Comparison of ENCODE assay signal across 1 cellular context in the genomic region with DNA sequence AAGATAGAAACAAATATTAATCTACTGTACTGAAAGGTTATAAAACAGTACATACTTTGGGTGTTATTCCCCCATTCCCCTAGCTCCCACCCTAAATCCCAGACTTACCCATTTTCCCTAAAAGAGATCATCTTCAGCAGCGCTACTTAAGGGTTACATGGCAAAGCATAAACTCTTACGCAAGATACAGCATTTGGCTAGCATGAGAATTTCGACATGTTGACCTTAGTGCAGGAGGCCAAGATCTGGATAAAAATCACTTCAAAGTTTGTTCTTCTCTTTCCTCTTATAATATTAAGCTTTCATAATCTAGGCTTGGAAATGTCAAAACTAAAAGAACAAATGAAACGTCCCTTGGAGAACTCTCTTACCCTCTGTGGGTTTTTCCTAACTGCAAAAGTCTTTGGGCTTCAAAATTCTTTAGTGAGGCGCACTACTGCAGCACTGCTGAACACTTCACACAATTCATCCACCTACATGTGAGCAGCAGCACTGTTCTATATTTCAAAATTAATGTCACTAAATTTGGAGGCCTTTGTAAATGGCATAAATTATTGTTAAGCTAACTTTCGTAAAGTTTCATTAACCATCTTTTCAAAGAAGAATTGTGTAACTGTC.
A peak's percentile ranks its signal among the peaks of the same experiment; 100 is the strongest.
TF ChIP-seq lines count a peak whose summit lies in the region.

No MANE protein-coding gene starts in this region.

TF ChIP-seq in HepG2, 621 proteins besides CTCF, POLR2A, EP300 and RAD21 (continued from another document and continues in another):
- TF ChIP-seq, protein P1, sequence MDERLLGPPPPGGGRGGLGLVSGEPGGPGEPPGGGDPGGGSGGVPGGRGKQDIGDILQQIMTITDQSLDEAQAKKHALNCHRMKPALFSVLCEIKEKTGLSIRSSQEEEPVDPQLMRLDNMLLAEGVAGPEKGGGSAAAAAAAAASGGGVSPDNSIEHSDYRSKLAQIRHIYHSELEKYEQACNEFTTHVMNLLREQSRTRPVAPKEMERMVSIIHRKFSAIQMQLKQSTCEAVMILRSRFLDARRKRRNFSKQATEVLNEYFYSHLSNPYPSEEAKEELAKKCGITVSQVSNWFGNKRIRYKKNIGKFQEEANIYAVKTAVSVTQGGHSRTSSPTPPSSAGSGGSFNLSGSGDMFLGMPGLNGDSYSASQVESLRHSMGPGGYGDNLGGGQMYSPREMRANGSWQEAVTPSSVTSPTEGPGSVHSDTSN (CRISPR knock-in tag; IDR thresholded peaks at IDR 0.05), result no peak
- TF ChIP-seq MNT (IDR thresholded peaks at IDR 0.05) (no peak), ZNF839 (CRISPR knock-in tag; IDR thresholded peaks at IDR 0.05; ENCODE audit: borderline replicate concordance) (no peak), ZSCAN12 (CRISPR knock-in tag; IDR thresholded peaks at IDR 0.05) (no peak), SKI (IDR thresholded peaks at IDR 0.05; ENCODE audit: partially characterized antibody) (no peak), HMGA1 (CRISPR knock-in tag; conservative IDR thresholded peaks at IDR 0.05) (no peak), MIER3 (CRISPR knock-in tag; IDR thresholded peaks at IDR 0.05; ENCODE audit: borderline replicate concordance) (no peak), RARG (CRISPR knock-in tag; IDR thresholded peaks at IDR 0.05; ENCODE audit: low read depth) (no peak), IKZF4 (CRISPR knock-in tag; IDR thresholded peaks at IDR 0.05; ENCODE audit: borderline replicate concordance, low read depth, not compliant biosample characterization) (no peak), ZNF468 (CRISPR knock-in tag; IDR thresholded peaks at IDR 0.05) (no peak), HOXA9 (CRISPR knock-in tag; IDR thresholded peaks at IDR 0.05; ENCODE audit: borderline replicate concordance) (no peak), ZNF614 (CRISPR knock-in tag; IDR thresholded peaks at IDR 0.05; ENCODE audit: borderline replicate concordance) (no peak), PHB2 (IDR thresholded peaks at IDR 0.05; ENCODE audit: partially characterized antibody) (no peak), ZNF3 (CRISPR knock-in tag; IDR thresholded peaks at IDR 0.05) (no peak), ZNF549 (CRISPR knock-in tag; IDR thresholded peaks at IDR 0.05) (no peak), ETS1 (CRISPR knock-in tag; IDR thresholded peaks at IDR 0.05) (no peak), ZNF460 (CRISPR knock-in tag; IDR thresholded peaks at IDR 0.05; ENCODE audit: borderline replicate concordance) (no peak), MAFF (IDR thresholded peaks at IDR 0.05; ENCODE audit: low read depth, low read length) (no peak), DR1 (CRISPR knock-in tag; IDR thresholded peaks at IDR 0.05) (no peak), ARNT2 (CRISPR knock-in tag; IDR thresholded peaks at IDR 0.05; ENCODE audit: low read depth) (no peak), MZF1 (CRISPR knock-in tag; IDR thresholded peaks at IDR 0.05; ENCODE audit: borderline replicate concordance) (no peak), PBX3 (CRISPR knock-in tag; IDR thresholded peaks at IDR 0.05; ENCODE audit: borderline replicate concordance) (no peak), NFKB2 (CRISPR knock-in tag; IDR thresholded peaks at IDR 0.05; ENCODE audit: borderline replicate concordance) (no peak), NR2F2 (IDR thresholded peaks at IDR 0.05; ENCODE audit: borderline replicate concordance, low read depth) (peak; percentile 82), JARID2 (CRISPR knock-in tag; IDR thresholded peaks at IDR 0.05; ENCODE audit: insufficient replicate concordance) (no peak), LCORL (IDR thresholded peaks at IDR 0.05) (no peak), LCORL (CRISPR knock-in tag; IDR thresholded peaks at IDR 0.05) (peak; percentile 76), ZNF567 (CRISPR knock-in tag; IDR thresholded peaks at IDR 0.05; ENCODE audit: borderline replicate concordance) (no peak), SIN3A (IDR thresholded peaks at IDR 0.05; ENCODE audit: borderline replicate concordance, low read depth, low read length) (no peak), ZFP1 (CRISPR knock-in tag; IDR thresholded peaks at IDR 0.05) (0 out of 2 replicates have a peak, but pooled peaks have one; percentile 13), FOXJ3 (CRISPR knock-in tag; IDR thresholded peaks at IDR 0.05; ENCODE audit: borderline replicate concordance) (peak; percentile 79; the same call in 1 of the 2 replicates), TGIF2 (CRISPR knock-in tag; IDR thresholded peaks at IDR 0.05) (peak; percentile 50; the same call in 1 of the 2 replicates), XBP1 (CRISPR knock-in tag; IDR thresholded peaks at IDR 0.05) (no peak), ZNF83 (CRISPR knock-in tag; IDR thresholded peaks at IDR 0.05; ENCODE audit: borderline replicate concordance) (no peak), ZNF367 (CRISPR knock-in tag; IDR thresholded peaks at IDR 0.05; ENCODE audit: borderline replicate concordance) (no peak), POGZ (CRISPR knock-in tag; IDR thresholded peaks at IDR 0.05) (peak; percentile 2; the same call in 1 of the 2 replicates), ZNF331 (CRISPR knock-in tag; IDR thresholded peaks at IDR 0.05) (peak; percentile 61; the same call in 1 of the 2 replicates), TCF7 (IDR thresholded peaks at IDR 0.05; ENCODE audit: low read depth) (peak; percentile 73), CBFB (CRISPR knock-in tag; IDR thresholded peaks at IDR 0.05) (0 out of 2 replicates have a peak, but pooled peaks have one; percentile 10), NR2F1 (CRISPR knock-in tag; IDR thresholded peaks at IDR 0.05) (peak; percentile 82 to 90), HMG20A (CRISPR knock-in tag; IDR thresholded peaks at IDR 0.05; ENCODE audit: borderline replicate concordance) (peak; percentile 70; the same call in 1 of the 2 replicates), SMAD1 (CRISPR knock-in tag; IDR thresholded peaks at IDR 0.05; ENCODE audit: borderline replicate concordance, low read depth) (no peak), ZBTB44 (CRISPR knock-in tag; IDR thresholded peaks at IDR 0.05) (no peak), NONO (IDR thresholded peaks at IDR 0.05) (no peak), NONO (CRISPR knock-in tag; conservative IDR thresholded peaks at IDR 0.05) (no peak)
- TF ChIP-seq, protein P2, sequence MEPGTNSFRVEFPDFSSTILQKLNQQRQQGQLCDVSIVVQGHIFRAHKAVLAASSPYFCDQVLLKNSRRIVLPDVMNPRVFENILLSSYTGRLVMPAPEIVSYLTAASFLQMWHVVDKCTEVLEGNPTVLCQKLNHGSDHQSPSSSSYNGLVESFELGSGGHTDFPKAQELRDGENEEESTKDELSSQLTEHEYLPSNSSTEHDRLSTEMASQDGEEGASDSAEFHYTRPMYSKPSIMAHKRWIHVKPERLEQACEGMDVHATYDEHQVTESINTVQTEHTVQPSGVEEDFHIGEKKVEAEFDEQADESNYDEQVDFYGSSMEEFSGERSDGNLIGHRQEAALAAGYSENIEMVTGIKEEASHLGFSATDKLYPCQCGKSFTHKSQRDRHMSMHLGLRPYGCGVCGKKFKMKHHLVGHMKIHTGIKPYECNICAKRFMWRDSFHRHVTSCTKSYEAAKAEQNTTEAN (CRISPR knock-in tag; conservative IDR thresholded peaks at IDR 0.05), result no peak
- TF ChIP-seq, protein P3, sequence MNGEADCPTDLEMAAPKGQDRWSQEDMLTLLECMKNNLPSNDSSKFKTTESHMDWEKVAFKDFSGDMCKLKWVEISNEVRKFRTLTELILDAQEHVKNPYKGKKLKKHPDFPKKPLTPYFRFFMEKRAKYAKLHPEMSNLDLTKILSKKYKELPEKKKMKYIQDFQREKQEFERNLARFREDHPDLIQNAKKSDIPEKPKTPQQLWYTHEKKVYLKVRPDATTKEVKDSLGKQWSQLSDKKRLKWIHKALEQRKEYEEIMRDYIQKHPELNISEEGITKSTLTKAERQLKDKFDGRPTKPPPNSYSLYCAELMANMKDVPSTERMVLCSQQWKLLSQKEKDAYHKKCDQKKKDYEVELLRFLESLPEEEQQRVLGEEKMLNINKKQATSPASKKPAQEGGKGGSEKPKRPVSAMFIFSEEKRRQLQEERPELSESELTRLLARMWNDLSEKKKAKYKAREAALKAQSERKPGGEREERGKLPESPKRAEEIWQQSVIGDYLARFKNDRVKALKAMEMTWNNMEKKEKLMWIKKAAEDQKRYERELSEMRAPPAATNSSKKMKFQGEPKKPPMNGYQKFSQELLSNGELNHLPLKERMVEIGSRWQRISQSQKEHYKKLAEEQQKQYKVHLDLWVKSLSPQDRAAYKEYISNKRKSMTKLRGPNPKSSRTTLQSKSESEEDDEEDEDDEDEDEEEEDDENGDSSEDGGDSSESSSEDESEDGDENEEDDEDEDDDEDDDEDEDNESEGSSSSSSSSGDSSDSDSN (CRISPR knock-in tag; IDR thresholded peaks at IDR 0.05), result no peak
- TF ChIP-seq, protein P4, sequence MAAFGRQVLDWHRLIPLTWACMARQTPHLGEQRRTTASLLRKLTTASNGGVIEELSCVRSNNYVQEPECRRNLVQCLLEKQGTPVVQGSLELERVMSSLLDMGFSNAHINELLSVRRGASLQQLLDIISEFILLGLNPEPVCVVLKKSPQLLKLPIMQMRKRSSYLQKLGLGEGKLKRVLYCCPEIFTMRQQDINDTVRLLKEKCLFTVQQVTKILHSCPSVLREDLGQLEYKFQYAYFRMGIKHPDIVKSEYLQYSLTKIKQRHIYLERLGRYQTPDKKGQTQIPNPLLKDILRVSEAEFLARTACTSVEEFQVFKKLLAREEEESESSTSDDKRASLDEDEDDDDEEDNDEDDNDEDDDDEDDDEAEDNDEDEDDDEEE (CRISPR knock-in tag; IDR thresholded peaks at IDR 0.05), result no peak
- TF ChIP-seq, protein P5, sequence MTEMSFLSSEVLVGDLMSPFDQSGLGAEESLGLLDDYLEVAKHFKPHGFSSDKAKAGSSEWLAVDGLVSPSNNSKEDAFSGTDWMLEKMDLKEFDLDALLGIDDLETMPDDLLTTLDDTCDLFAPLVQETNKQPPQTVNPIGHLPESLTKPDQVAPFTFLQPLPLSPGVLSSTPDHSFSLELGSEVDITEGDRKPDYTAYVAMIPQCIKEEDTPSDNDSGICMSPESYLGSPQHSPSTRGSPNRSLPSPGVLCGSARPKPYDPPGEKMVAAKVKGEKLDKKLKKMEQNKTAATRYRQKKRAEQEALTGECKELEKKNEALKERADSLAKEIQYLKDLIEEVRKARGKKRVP (CRISPR knock-in tag; IDR thresholded peaks at IDR 0.05), result no peak
- TF ChIP-seq, protein P6, sequence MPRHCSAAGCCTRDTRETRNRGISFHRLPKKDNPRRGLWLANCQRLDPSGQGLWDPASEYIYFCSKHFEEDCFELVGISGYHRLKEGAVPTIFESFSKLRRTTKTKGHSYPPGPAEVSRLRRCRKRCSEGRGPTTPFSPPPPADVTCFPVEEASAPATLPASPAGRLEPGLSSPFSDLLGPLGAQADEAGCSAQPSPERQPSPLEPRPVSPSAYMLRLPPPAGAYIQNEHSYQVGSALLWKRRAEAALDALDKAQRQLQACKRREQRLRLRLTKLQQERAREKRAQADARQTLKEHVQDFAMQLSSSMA (CRISPR knock-in tag; IDR thresholded peaks at IDR 0.05), result no peak
- TF ChIP-seq, protein P7, sequence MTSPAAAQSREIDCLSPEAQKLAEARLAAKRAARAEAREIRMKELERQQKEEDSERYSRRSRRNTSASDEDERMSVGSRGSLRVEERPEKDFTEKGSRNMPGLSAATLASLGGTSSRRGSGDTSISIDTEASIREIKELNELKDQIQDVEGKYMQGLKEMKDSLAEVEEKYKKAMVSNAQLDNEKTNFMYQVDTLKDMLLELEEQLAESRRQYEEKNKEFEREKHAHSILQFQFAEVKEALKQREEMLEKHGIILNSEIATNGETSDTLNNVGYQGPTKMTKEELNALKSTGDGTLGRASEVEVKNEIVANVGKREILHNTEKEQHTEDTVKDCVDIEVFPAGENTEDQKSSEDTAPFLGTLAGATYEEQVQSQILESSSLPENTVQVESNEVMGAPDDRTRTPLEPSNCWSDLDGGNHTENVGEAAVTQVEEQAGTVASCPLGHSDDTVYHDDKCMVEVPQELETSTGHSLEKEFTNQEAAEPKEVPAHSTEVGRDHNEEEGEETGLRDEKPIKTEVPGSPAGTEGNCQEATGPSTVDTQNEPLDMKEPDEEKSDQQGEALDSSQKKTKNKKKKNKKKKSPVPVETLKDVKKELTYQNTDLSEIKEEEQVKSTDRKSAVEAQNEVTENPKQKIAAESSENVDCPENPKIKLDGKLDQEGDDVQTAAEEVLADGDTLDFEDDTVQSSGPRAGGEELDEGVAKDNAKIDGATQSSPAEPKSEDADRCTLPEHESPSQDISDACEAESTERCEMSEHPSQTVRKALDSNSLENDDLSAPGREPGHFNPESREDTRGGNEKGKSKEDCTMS (CRISPR knock-in tag; conservative IDR thresholded peaks at IDR 0.05), result no peak
